ENCODE assay signal across 24 cellular contexts in the genomic region with DNA sequence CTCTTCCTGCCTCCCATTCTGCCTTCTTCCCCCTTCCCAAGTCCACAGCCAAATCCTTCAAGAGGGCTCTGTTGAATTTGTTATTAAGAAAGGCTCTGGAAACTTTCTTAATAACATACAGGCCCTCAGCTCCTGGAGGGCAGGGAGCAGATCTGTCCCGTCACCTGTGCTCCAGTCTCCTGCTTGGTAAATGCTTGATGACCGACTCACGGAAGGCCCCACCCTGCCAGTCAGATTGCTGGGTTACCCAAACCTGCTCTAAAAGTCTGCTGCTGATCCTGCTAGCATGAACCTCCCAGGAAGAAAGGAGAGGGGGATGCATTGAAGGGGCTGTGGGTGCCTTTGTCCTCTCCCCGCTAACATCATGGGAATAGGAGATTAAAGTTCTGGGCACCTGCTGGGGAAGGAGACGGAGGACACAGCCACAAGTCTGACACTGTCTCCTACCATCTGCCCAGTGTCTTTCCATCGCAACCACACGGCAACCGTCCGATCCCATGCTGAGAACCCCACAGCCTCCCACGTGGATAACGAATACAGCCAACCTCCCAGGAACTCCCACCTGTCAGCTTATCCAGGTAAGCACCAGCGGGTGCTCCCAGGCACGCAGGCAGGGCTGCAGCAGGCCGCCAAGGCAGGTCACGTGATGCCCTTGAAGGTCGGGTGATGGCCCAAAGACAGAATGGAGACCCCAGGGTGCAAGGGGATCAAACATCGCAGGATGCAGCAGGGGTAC. TPM values are rescaled to one million over a fixed set of nuclear protein-coding genes. Genes with fewer than 3 reads are reported as not detected.
DNase-seq lines count a peak whose midpoint lies in the region; ATAC-seq and TF ChIP-seq lines count a peak whose summit lies in the region.
"Had no signal": no experiment of that assay in that cellular context is flagged by ENCODE, and none has a peak within 500 bp of the region (broad histone marks: within the 10 kb centered on the region; RNA-seq: fewer than 3 reads in every experiment).

No MANE protein-coding gene starts in this region.

- TF ChIP-seq POLR2A in testis (IDR thresholded peaks at IDR 0.05): no peak

- 88 to 94% methylated on average over 11 to 17 of the region's 17 CpGs for WGBS in testis, 2 donors
- 84% methylated on average over 13 of the region's 17 CpGs for WGBS in mammary epithelial cell (ENCODE audit: low coverage, missing lambda C conversion rate)

- H3K27me3 ChIP-seq in CD4-positive, alpha-beta T cell (ENCODE audit: control insufficient read depth, insufficient read depth, low read length): no peaks in the 10 kb centered on the region
- H3K27me3 ChIP-seq in testis: no peaks in the 10 kb centered on the region
- no peaks in the 10 kb centered on the region for H3K27me3 ChIP-seq in mammary epithelial cell (ENCODE audit: insufficient read depth, low read length)
- H3K27me3 ChIP-seq: cardiac muscle cell, dorsolateral prefrontal cortex, ovary, right atrium auricular region had no signal

- no peak for TF ChIP-seq CTCF in CD4-positive, alpha-beta T cell (IDR thresholded peaks at IDR 0.05)
- TF ChIP-seq CTCF in glutamatergic neuron (IDR thresholded peaks at IDR 0.05; ENCODE audit: partially characterized antibody, unreplicated experiment) (no peak), testis (IDR thresholded peaks at IDR 0.05) (no peak), mammary epithelial cell (conservative IDR thresholded peaks at IDR 0.05 in 1 of 2, IDR thresholded peaks at IDR 0.05 in 1 of 2; ENCODE audit: extremely low read depth in 1 of 2, insufficient read depth in 1 of 2, low read depth in 1 of 2, low read length in 2 of 2) (no peak)

- H3K9me3 ChIP-seq in CD4-positive, alpha-beta T cell (ENCODE audit: control insufficient read depth, low read length): no peaks in the 10 kb centered on the region
- no peaks in the 10 kb centered on the region for H3K9me3 ChIP-seq in testis
- no peaks in the 10 kb centered on the region for H3K9me3 ChIP-seq in mammary epithelial cell (replicated peaks; ENCODE audit: insufficient read depth, low read length)
- H3K9me3 ChIP-seq: ovary, right atrium auricular region had no signal

- no TSS peak for BruUV-seq in mammary epithelial cell (replicated peaks; lab: Mats Ljungman, UMichigan)

- no peak overlapping the region for H3K4me2 ChIP-seq in mammary epithelial cell (ENCODE audit: insufficient read depth, low read depth, low read length)

- H2AFZ ChIP-seq in mammary epithelial cell (ENCODE audit: low read depth, low read length): no peak overlapping the region

- no peaks in the 10 kb centered on the region for H3K9me3 Mint-ChIP-seq in activated CD4-positive, alpha-beta T cell treated with anti-CD3 and anti-CD28 coated beads for 36 hours (ENCODE audit: low read depth)
- no peaks in the 10 kb centered on the region for H3K9me3 Mint-ChIP-seq in CD4-positive, alpha-beta T cell
- no peaks in the 10 kb centered on the region for H3K9me3 Mint-ChIP-seq in activated T-helper 1 cell treated with anti-CD3 and anti-CD28 coated beads, Interleukin-12 subunit alpha, Interleukin-12 subunit beta, Interleukin-2, Interleukin-4 antibody, amounts not matched to agents 30 ng/mL and 10 ng/mL and 1 ng/mL, durations not matched to agents 14 hours and 24 hours and 36 hours
- peaks cover 4% of the 10 kb centered on the region for H3K9me3 Mint-ChIP-seq in glutamatergic neuron (ENCODE audit: unreplicated experiment)

- dilution Hi-C loops in mammary epithelial cell (cut with HindIII; ENCODE audit: low sequenced_read_pairs): no loop called here

- ATAC-seq in activated CD4-positive, alpha-beta T cell treated with anti-CD3 and anti-CD28 coated beads for 36 hours: no peak
- no peak for ATAC-seq in CD4-positive, alpha-beta T cell (ENCODE audit: poor library complexity)

- H3K27ac Mint-ChIP-seq in activated CD4-positive, alpha-beta T cell treated with anti-CD3 and anti-CD28 coated beads for 36 hours: peak overlapping the region; percentile 62
- peak overlapping the region; percentile 75 for H3K27ac Mint-ChIP-seq in CD4-positive, alpha-beta T cell
- peak overlapping the region; percentile 59 for H3K27ac Mint-ChIP-seq in activated T-helper 1 cell treated with anti-CD3 and anti-CD28 coated beads, Interleukin-12 subunit alpha, Interleukin-12 subunit beta, Interleukin-2, Interleukin-4 antibody, amounts not matched to agents 30 ng/mL and 10 ng/mL and 1 ng/mL, durations not matched to agents 14 hours and 24 hours and 36 hours
- peak overlapping the region; percentile 26 for H3K27ac Mint-ChIP-seq in glutamatergic neuron (ENCODE audit: unreplicated experiment)
- H3K27ac Mint-ChIP-seq: B cell had no signal

- H3K36me3 Mint-ChIP-seq in activated CD4-positive, alpha-beta T cell treated with anti-CD3 and anti-CD28 coated beads for 36 hours (ENCODE audit: low read depth): peaks cover 77% of the 10 kb centered on the region
- H3K36me3 Mint-ChIP-seq in CD4-positive, alpha-beta T cell (ENCODE audit: low read depth): peaks cover 87% of the 10 kb centered on the region
- H3K36me3 Mint-ChIP-seq in activated T-helper 1 cell treated with anti-CD3 and anti-CD28 coated beads, Interleukin-12 subunit alpha, Interleukin-12 subunit beta, Interleukin-2, Interleukin-4 antibody, amounts not matched to agents 30 ng/mL and 10 ng/mL and 1 ng/mL, durations not matched to agents 14 hours and 24 hours and 36 hours (ENCODE audit: low read depth): peaks cover 69% of the 10 kb centered on the region
- no peaks in the 10 kb centered on the region for H3K36me3 Mint-ChIP-seq in glutamatergic neuron (ENCODE audit: unreplicated experiment)

- no peak for DNase-seq in activated CD4-positive, alpha-beta T cell treated with anti-CD3 and anti-CD28 coated beads for 36 hours
- DNase-seq in activated CD4-positive, alpha-beta T cell treated with anti-CD3 and anti-CD28 coated beads, Interleukin-2, amount 50 U/mL, for 1 hour: no peak
- no peak for DNase-seq in CD4-positive, alpha-beta T cell
- DNase-seq in activated T-helper 1 cell treated with anti-CD3 and anti-CD28 coated beads, Interleukin-12 subunit alpha, Interleukin-12 subunit beta, Interleukin-2, Interleukin-4 antibody, amounts not matched to agents 30 ng/mL and 10 ng/mL and 1 ng/mL, durations not matched to agents 14 hours and 24 hours and 36 hours (ENCODE audit: low spot score): no peak
- DNase-seq in glutamatergic neuron (no peak), ecto neural progenitor cell (ENCODE audit: low spot score) (no peak), testis (no peak), mammary epithelial cell (no peak)
- DNase-seq: amygdala; foreskin melanocyte; hypothalamus; KBM-7; NCI-H1694; NCI-H526 treated with DMSO at 0.1 percent for 48 hours; ovary; stimulated activated CD8-positive, alpha-beta memory T cell treated with anti-CD3 and anti-CD28 coated beads, Interleukin-4, amount 100 ng/mL, for 48 hours had no signal

- POLR2A ChIA-PET in activated CD4-positive, alpha-beta T cell treated with anti-CD3 and anti-CD28 coated beads for 36 hours (lab: Charles Lee): no interaction called here
- POLR2A ChIA-PET in CD4-positive, alpha-beta T cell (lab: Charles Lee): interaction anchor here (0.6 to 5.2 kb wide), 5 partner anchors 11 to 83 kb away, joined by 3 to 48 read pairs (median 4); no protein-coding TSS in a partner anchor

- no peak overlapping the region for H3K4me3 ChIP-seq in testis
- H3K4me3 ChIP-seq in mammary epithelial cell (replicated peaks in 1 of 3; ENCODE audit: insufficient read depth in 1 of 3, low read depth in 2 of 3, low read length in 3 of 3): no peak overlapping the region
- H3K4me3 ChIP-seq: cardiac muscle cell, ovary, right atrium auricular region had no signal

- no peaks in the 10 kb centered on the region for H4K20me1 ChIP-seq in mammary epithelial cell (ENCODE audit: insufficient read depth, low read length)

- H3K4me3 Mint-ChIP-seq in activated CD4-positive, alpha-beta T cell treated with anti-CD3 and anti-CD28 coated beads for 36 hours: no peak overlapping the region
- H3K4me3 Mint-ChIP-seq in CD4-positive, alpha-beta T cell: peak overlapping the region; percentile 40
- no peak overlapping the region for H3K4me3 Mint-ChIP-seq in activated T-helper 1 cell treated with anti-CD3 and anti-CD28 coated beads, Interleukin-12 subunit alpha, Interleukin-12 subunit beta, Interleukin-2, Interleukin-4 antibody, amounts not matched to agents 30 ng/mL and 10 ng/mL and 1 ng/mL, durations not matched to agents 14 hours and 24 hours and 36 hours
- H3K4me3 Mint-ChIP-seq in glutamatergic neuron (ENCODE audit: unreplicated experiment): peak overlapping the region; percentile 20
- H3K4me3 Mint-ChIP-seq: B cell had no signal

- H3K36me3 ChIP-seq in testis (ENCODE audit: low read depth, missing control alignments) (no peaks in the 10 kb centered on the region), mammary epithelial cell (ENCODE audit: insufficient read depth, low read length) (no peaks in the 10 kb centered on the region)
- H3K36me3 ChIP-seq: cardiac muscle cell, ovary, right atrium auricular region had no signal

- CTCF ChIA-PET in activated CD4-positive, alpha-beta T cell treated with anti-CD3 and anti-CD28 coated beads for 36 hours (lab: Charles Lee): no interaction called here
- CTCF ChIA-PET in CD4-positive, alpha-beta T cell (lab: Charles Lee): no interaction called here
- CTCF ChIA-PET in mammary epithelial cell (lab: Charles Lee; ENCODE audit: low non-redundant PET): no interaction called here

- H3K9ac ChIP-seq in mammary epithelial cell (ENCODE audit: insufficient read depth, low read length): no peak overlapping the region

- H3K27ac ChIP-seq in CD4-positive, alpha-beta T cell (ENCODE audit: low read depth, low read length): no peak overlapping the region
- H3K27ac ChIP-seq in testis (no peak overlapping the region), mammary epithelial cell (ENCODE audit: insufficient read depth, low read depth, low read length) (no peak overlapping the region)
- H3K27ac ChIP-seq: cardiac muscle cell, dorsolateral prefrontal cortex, right atrium auricular region had no signal

- H3K4me1 ChIP-seq in testis: peaks cover 33% of the 10 kb centered on the region
- peaks cover 4% of the 10 kb centered on the region for H3K4me1 ChIP-seq in mammary epithelial cell (ENCODE audit: insufficient read depth, low read length)

- intact Hi-C loops in activated CD4-positive, alpha-beta T cell treated with anti-CD3 and anti-CD28 coated beads for 36 hours (cut with DNase I, micrococcal nuclease): loop anchor here in 1 of 2 experiments (5.0 kb wide), 1 partner anchor 347 kb away; no protein-coding TSS in a partner anchor
- intact Hi-C loops in CD4-positive, alpha-beta T cell (cut with DNase I, micrococcal nuclease): loop anchor here in 1 of 2 experiments (5.0 kb wide), 1 partner anchor 102 kb away; no protein-coding TSS in a partner anchor
- intact Hi-C loops in activated T-helper 1 cell treated with anti-CD3 and anti-CD28 coated beads, Interleukin-12 subunit alpha, Interleukin-12 subunit beta, Interleukin-2, Interleukin-4 antibody, amounts not matched to agents 30 ng/mL and 10 ng/mL and 1 ng/mL, durations not matched to agents 14 hours and 24 hours and 36 hours (cut with micrococcal nuclease): no loop called here
- intact Hi-C loops in testis (cut with DNase I; ENCODE audit: low total_unique reads): no loop called here
- intact Hi-C loops in mammary epithelial cell (cut with micrococcal nuclease): loop anchor here (5.0 kb wide), 2 partner anchors 207 to 227 kb away; no protein-coding TSS in a partner anchor

- H3K27me3 Mint-ChIP-seq in activated CD4-positive, alpha-beta T cell treated with anti-CD3 and anti-CD28 coated beads for 36 hours: no peaks in the 10 kb centered on the region
- H3K27me3 Mint-ChIP-seq in CD4-positive, alpha-beta T cell: no peaks in the 10 kb centered on the region
- no peaks in the 10 kb centered on the region for H3K27me3 Mint-ChIP-seq in activated T-helper 1 cell treated with anti-CD3 and anti-CD28 coated beads, Interleukin-12 subunit alpha, Interleukin-12 subunit beta, Interleukin-2, Interleukin-4 antibody, amounts not matched to agents 30 ng/mL and 10 ng/mL and 1 ng/mL, durations not matched to agents 14 hours and 24 hours and 36 hours (ENCODE audit: insufficient read depth)
- H3K27me3 Mint-ChIP-seq in glutamatergic neuron (ENCODE audit: unreplicated experiment): peaks cover 9% of the 10 kb centered on the region
- H3K27me3 Mint-ChIP-seq: B cell had no signal

- peaks cover 46% of the 10 kb centered on the region for H3K4me1 Mint-ChIP-seq in activated CD4-positive, alpha-beta T cell treated with anti-CD3 and anti-CD28 coated beads for 36 hours
- H3K4me1 Mint-ChIP-seq in CD4-positive, alpha-beta T cell (ENCODE audit: low read depth): peaks cover 72% of the 10 kb centered on the region
- H3K4me1 Mint-ChIP-seq in activated T-helper 1 cell treated with anti-CD3 and anti-CD28 coated beads, Interleukin-12 subunit alpha, Interleukin-12 subunit beta, Interleukin-2, Interleukin-4 antibody, amounts not matched to agents 30 ng/mL and 10 ng/mL and 1 ng/mL, durations not matched to agents 14 hours and 24 hours and 36 hours (ENCODE audit: low read depth): peaks cover 34% of the 10 kb centered on the region
- peaks cover 27% of the 10 kb centered on the region for H3K4me1 Mint-ChIP-seq in glutamatergic neuron (ENCODE audit: low read depth, unreplicated experiment)

- in situ Hi-C loops in mammary epithelial cell (cut with MboI; ENCODE audit: low sequenced_read_pairs in 2 of 2): no loop called here

- no peaks in the 10 kb centered on the region for H3K79me2 ChIP-seq in mammary epithelial cell (ENCODE audit: insufficient read depth, low read length)

RNA-seq across cellular contexts. Expression of a gene that starts 22.5 kb away (rescaled TPM):
- 100 to 1,000 TPM; 298 to 399 TPM for total RNA-seq in activated CD4-positive, alpha-beta T cell treated with anti-CD3 and anti-CD28 coated beads for 36 hours
- total RNA-seq in CD4-positive, alpha-beta T cell: 100 to 1,000 TPM; 421 to 423 TPM
- total RNA-seq in activated T-helper 1 cell treated with anti-CD3 and anti-CD28 coated beads, Interleukin-12 subunit alpha, Interleukin-12 subunit beta, Interleukin-2, Interleukin-4 antibody, amounts not matched to agents 30 ng/mL and 10 ng/mL and 1 ng/mL, durations not matched to agents 14 hours and 24 hours and 36 hours: 336 and 339 TPM in 2 replicates
- total RNA-seq in glutamatergic neuron (ENCODE audit: unreplicated experiment) (not detected), testis (1 to 10 TPM; 1.5 TPM), mammary epithelial cell (not detected)
- polyA plus RNA-seq in testis (ENCODE audit: insufficient read depth, low read depth, low replicate concordance) (2.0 TPM), mammary epithelial cell (not detected)
- not detected for polyA minus RNA-seq in mammary epithelial cell
- total RNA-seq: A172, cardiac muscle cell, epithelial cell of proximal tubule, lung microvascular endothelial cell had no signal
- polyA plus RNA-seq: cardiac muscle cell, keratinocyte had no signal

RNA-seq across cellular contexts. Expression of a gene that starts 36.5 kb away (rescaled TPM):
- 10 to 100 TPM in 1 of 2 experiments, 1 to 10 TPM in 1; 9.5 to 10.6 TPM for total RNA-seq in activated CD4-positive, alpha-beta T cell treated with anti-CD3 and anti-CD28 coated beads for 36 hours
- 1 to 10 TPM; 1.8 to 2.0 TPM for total RNA-seq in CD4-positive, alpha-beta T cell
- 11.5 and 11.6 TPM in 2 replicates for total RNA-seq in activated T-helper 1 cell treated with anti-CD3 and anti-CD28 coated beads, Interleukin-12 subunit alpha, Interleukin-12 subunit beta, Interleukin-2, Interleukin-4 antibody, amounts not matched to agents 30 ng/mL and 10 ng/mL and 1 ng/mL, durations not matched to agents 14 hours and 24 hours and 36 hours
- total RNA-seq in glutamatergic neuron (ENCODE audit: unreplicated experiment): 27.1 TPM
- 10 to 100 TPM; 29.1 to 31.0 TPM for total RNA-seq in testis
- polyA plus RNA-seq in testis (ENCODE audit: insufficient read depth, low read depth, low replicate concordance): 36.9 TPM
- total RNA-seq in mammary epithelial cell: 10 to 100 TPM; 10.7 to 17.1 TPM
- 9.9 TPM for polyA plus RNA-seq in mammary epithelial cell
- 9.6 TPM for polyA minus RNA-seq in mammary epithelial cell

Comparison
In these comparisons a context has a peak if more than half of its experiments do, and no peak if none do; other contexts are left out.
1. H3K4me3 Mint-ChIP-seq: peak in CD4-positive, alpha-beta T cell (single experiment) and glutamatergic neuron (single experiment); none in activated CD4-positive, alpha-beta T cell treated with anti-CD3 and anti-CD28 coated beads for 36 hours (single experiment) and activated T-helper 1 cell treated with anti-CD3 and anti-CD28 coated beads, Interleukin-12 subunit alpha, Interleukin-12 subunit beta, Interleukin-2, Interleukin-4 antibody, amounts not matched to agents 30 ng/mL and 10 ng/mL and 1 ng/mL, durations not matched to agents 14 hours and 24 hours and 36 hours (single experiment).
2. RNA of a gene that starts 22.5 kb away (total RNA-seq): 421 to 423 TPM in CD4-positive, alpha-beta T cell, 298 to 399 TPM in activated CD4-positive, alpha-beta T cell treated with anti-CD3 and anti-CD28 coated beads for 36 hours and 336 to 339 TPM in activated T-helper 1 cell treated with anti-CD3 and anti-CD28 coated beads, Interleukin-12 subunit alpha, Interleukin-12 subunit beta, Interleukin-2, Interleukin-4 antibody, amounts not matched to agents 30 ng/mL and 10 ng/mL and 1 ng/mL, durations not matched to agents 14 hours and 24 hours and 36 hours; 1.5 TPM in testis, not detected in glutamatergic neuron (single experiment) and not detected in mammary epithelial cell; every median in the first group is over 100 times any median in the second.
3. Peak in every context shown above with its lines, with median percentiles within 50 percentile points of each other: H3K27ac Mint-ChIP-seq.